ENCODE assay signal across 13 cellular contexts in genomic region chrX:136228808-136229207, GRCh38. TPM values are rescaled to one million over a fixed set of nuclear protein-coding genes. Genes with fewer than 3 reads are reported as not detected.
DNase-seq lines count a peak whose midpoint lies in the region; ATAC-seq and TF ChIP-seq lines count a peak whose summit lies in the region.
"Had no signal": no experiment of that assay in that cellular context is flagged by ENCODE, and none has a peak within 500 bp of the region (broad histone marks: within the 10 kb centered on the region; RNA-seq: fewer than 3 reads in every experiment).

No MANE protein-coding gene starts in this region.

- peak overlapping the region in 5 of 8 donors; percentile 31 to 63 (median 61) for H3K27ac ChIP-seq in spleen
- H3K27ac ChIP-seq in transverse colon = no peak overlapping the region
- H3K27ac ChIP-seq: tibial artery had no signal

- H3K4me3 ChIP-seq in spleen (no peak overlapping the region), transverse colon (no peak overlapping the region)
- H3K4me3 ChIP-seq: tibial artery had no signal

- DNase-seq in activated CD8-positive, alpha-beta T cell treated with anti-CD3 and anti-CD28 coated beads, Interleukin-2, amount 10 ng/mL, durations not matched to agents 7 days and 5 days = no peak
- no peak for DNase-seq in activated CD8-positive, alpha-beta T cell treated with anti-CD3 and anti-CD28 coated beads for 36 hours
- no peak for DNase-seq in spleen
- no peak for DNase-seq in HK-2 (ENCODE audit: unreplicated experiment)
- DNase-seq in NCI-H1930 (lab: John Stamatoyannopoulos, UW) = no peak
- no peak for DNase-seq in transverse colon
- DNase-seq: activated naive CD8-positive, alpha-beta T cell treated with anti-CD3 and anti-CD28 coated beads for 36 hours; NCI-H2081; NK-92 treated with Interleukin-12 subunit alpha and Interleukin-12 subunit beta, amount 100 ng/mL, for 24 hours; SIG-M5; tibial artery had no signal

- H3K27me3 ChIP-seq in spleen (replicated peaks in 1 of 7) (no peaks in the 10 kb centered on the region), transverse colon (no peaks in the 10 kb centered on the region)
- H3K27me3 ChIP-seq: tibial artery had no signal

- in situ Hi-C loops in transverse colon (cut with MboI; ENCODE audit: low pct_ligation_motif_present in 1 of 4, low pct_unique_long_range_greater_than_20kb in 1 of 4, low sequenced_read_pairs in 3 of 4) = no loop called here

- CTCF ChIA-PET in activated CD8-positive, alpha-beta T cell treated with anti-CD3 and anti-CD28 coated beads, Interleukin-2, amount 10 ng/mL, durations not matched to agents 7 days and 5 days (lab: Charles Lee) = interaction anchor here (0.6 kb wide), 1 partner anchor 39 kb away, joined by 3 read pairs; no protein-coding TSS in a partner anchor
- CTCF ChIA-PET in activated CD8-positive, alpha-beta T cell treated with anti-CD3 and anti-CD28 coated beads for 36 hours (lab: Charles Lee) = no interaction called here

- no peak for ATAC-seq in activated CD8-positive, alpha-beta T cell treated with anti-CD3 and anti-CD28 coated beads, Interleukin-2, amount 10 ng/mL, durations not matched to agents 7 days and 5 days
- no peak for ATAC-seq in activated CD8-positive, alpha-beta T cell treated with anti-CD3 and anti-CD28 coated beads for 36 hours
- ATAC-seq in GM21515 (IDR thresholded peaks at IDR 0.05; ENCODE audit: unreplicated experiment) = peak; percentile 54
- peak; percentile 67 for ATAC-seq in HG03354 (IDR thresholded peaks at IDR 0.05; ENCODE audit: poor library complexity, severe bottlenecking, unreplicated experiment)

- H3K36me3 Mint-ChIP-seq in activated CD8-positive, alpha-beta T cell treated with anti-CD3 and anti-CD28 coated beads, Interleukin-2, amount 10 ng/mL, durations not matched to agents 7 days and 5 days (ENCODE audit: low read depth) = peaks cover 57% of the 10 kb centered on the region
- peaks cover 25% of the 10 kb centered on the region for H3K36me3 Mint-ChIP-seq in activated CD8-positive, alpha-beta T cell treated with anti-CD3 and anti-CD28 coated beads for 36 hours (ENCODE audit: low read depth)

- no peak overlapping the region for H3K4me3 Mint-ChIP-seq in activated CD8-positive, alpha-beta T cell treated with anti-CD3 and anti-CD28 coated beads, Interleukin-2, amount 10 ng/mL, durations not matched to agents 7 days and 5 days
- no peak overlapping the region for H3K4me3 Mint-ChIP-seq in activated CD8-positive, alpha-beta T cell treated with anti-CD3 and anti-CD28 coated beads for 36 hours
- H3K4me3 Mint-ChIP-seq: activated naive CD8-positive, alpha-beta T cell treated with anti-CD3 and anti-CD28 coated beads for 36 hours had no signal

- POLR2A ChIA-PET in activated CD8-positive, alpha-beta T cell treated with anti-CD3 and anti-CD28 coated beads, Interleukin-2, amount 10 ng/mL, durations not matched to agents 7 days and 5 days (lab: Charles Lee) = no interaction called here
- POLR2A ChIA-PET in activated CD8-positive, alpha-beta T cell treated with anti-CD3 and anti-CD28 coated beads for 36 hours (lab: Charles Lee) = interaction anchor here (0.5 kb wide), 1 partner anchor 97 kb away, joined by 3 read pairs; no protein-coding TSS in a partner anchor

- TF ChIP-seq POLR2A in spleen (IDR thresholded peaks at IDR 0.05) (no peak), transverse colon (IDR thresholded peaks at IDR 0.05) (no peak)

- no peak for TF ChIP-seq EP300 in transverse colon (IDR thresholded peaks at IDR 0.05; ENCODE audit: low read depth)

- H3K36me3 ChIP-seq in spleen (peaks cover 0 to 66% (median 14%) of the 10 kb centered on the region in 6 donors), transverse colon (no peaks in the 10 kb centered on the region)

- no peaks in the 10 kb centered on the region for H3K27me3 Mint-ChIP-seq in activated CD8-positive, alpha-beta T cell treated with anti-CD3 and anti-CD28 coated beads, Interleukin-2, amount 10 ng/mL, durations not matched to agents 7 days and 5 days (ENCODE audit: low read depth)
- H3K27me3 Mint-ChIP-seq in activated CD8-positive, alpha-beta T cell treated with anti-CD3 and anti-CD28 coated beads for 36 hours = no peaks in the 10 kb centered on the region
- H3K27me3 Mint-ChIP-seq: activated naive CD8-positive, alpha-beta T cell treated with anti-CD3 and anti-CD28 coated beads for 36 hours had no signal

- peaks cover 24% of the 10 kb centered on the region for H3K4me1 Mint-ChIP-seq in activated CD8-positive, alpha-beta T cell treated with anti-CD3 and anti-CD28 coated beads, Interleukin-2, amount 10 ng/mL, durations not matched to agents 7 days and 5 days (ENCODE audit: low read depth)
- peaks cover 18% of the 10 kb centered on the region for H3K4me1 Mint-ChIP-seq in activated CD8-positive, alpha-beta T cell treated with anti-CD3 and anti-CD28 coated beads for 36 hours (ENCODE audit: low read depth)

- H3K4me1 ChIP-seq in spleen = peaks cover 0 to 17% (median 2%) of the 10 kb centered on the region in 6 donors
- H3K4me1 ChIP-seq in transverse colon = no peaks in the 10 kb centered on the region
- H3K4me1 ChIP-seq: tibial artery had no signal

- 41 to 60% (median 58%) methylated on average over 3 of the region's 3 CpGs for WGBS in spleen, 5 donors
- 67 to 100% methylated on average over 2 to 3 of the region's 3 CpGs for WGBS in transverse colon (ENCODE audit: low coverage in 1 of 2), 2 donors

- no peak for TF ChIP-seq CTCF in activated CD8-positive, alpha-beta T cell treated with anti-CD3 and anti-CD28 coated beads for 36 hours (IDR thresholded peaks at IDR 0.05)
- no peak for TF ChIP-seq CTCF in spleen (IDR thresholded peaks at IDR 0.05 in 8 of 11, conservative IDR thresholded peaks at IDR 0.05 in 3 of 11)
- no peak for TF ChIP-seq CTCF in transverse colon (IDR thresholded peaks at IDR 0.05)

- intact Hi-C loops in activated CD8-positive, alpha-beta T cell treated with anti-CD3 and anti-CD28 coated beads for 36 hours (cut with micrococcal nuclease) = no loop called here
- intact Hi-C loops in spleen (cut with DNase I; ENCODE audit: low total_unique reads) (no loop called here), transverse colon (cut with DNase I; ENCODE audit: low total_unique reads) (no loop called here)

- H3K9me3 Mint-ChIP-seq in activated CD8-positive, alpha-beta T cell treated with anti-CD3 and anti-CD28 coated beads, Interleukin-2, amount 10 ng/mL, durations not matched to agents 7 days and 5 days (ENCODE audit: insufficient read depth) = no peaks in the 10 kb centered on the region
- H3K9me3 Mint-ChIP-seq in activated CD8-positive, alpha-beta T cell treated with anti-CD3 and anti-CD28 coated beads for 36 hours = no peaks in the 10 kb centered on the region
- H3K9me3 Mint-ChIP-seq: activated naive CD8-positive, alpha-beta T cell treated with anti-CD3 and anti-CD28 coated beads for 36 hours had no signal

- no peaks in the 10 kb centered on the region for H3K9me3 ChIP-seq in spleen
- H3K9me3 ChIP-seq in transverse colon = no peaks in the 10 kb centered on the region
- H3K9me3 ChIP-seq: tibial artery had no signal

- H3K27ac Mint-ChIP-seq in activated CD8-positive, alpha-beta T cell treated with anti-CD3 and anti-CD28 coated beads, Interleukin-2, amount 10 ng/mL, durations not matched to agents 7 days and 5 days = peak overlapping the region; percentile 85
- H3K27ac Mint-ChIP-seq in activated CD8-positive, alpha-beta T cell treated with anti-CD3 and anti-CD28 coated beads for 36 hours = no peak overlapping the region
- H3K27ac Mint-ChIP-seq: activated naive CD8-positive, alpha-beta T cell treated with anti-CD3 and anti-CD28 coated beads for 36 hours had no signal

RNA-seq across cellular contexts. Expression of gene MAP7D3, which starts 22.4 kb away (rescaled TPM):
- total RNA-seq in activated CD8-positive, alpha-beta T cell treated with anti-CD3 and anti-CD28 coated beads, Interleukin-2, amount 10 ng/mL, durations not matched to agents 7 days and 5 days = 10 to 100 TPM; 12.2 to 13.3 TPM
- total RNA-seq in activated CD8-positive, alpha-beta T cell treated with anti-CD3 and anti-CD28 coated beads for 36 hours = 10 to 100 TPM; 13.4 to 14.2 TPM
- 10 to 100 TPM; 11.3 to 17.6 (median 13.1) TPM for total RNA-seq in spleen
- polyA plus RNA-seq in spleen = 10 to 100 TPM in 1 of 3 donors, 1 to 10 TPM in 2; 7.4 to 10.2 (median 8.7) TPM
- total RNA-seq in transverse colon = 10 to 100 TPM in 1 of 4 donors, 1 to 10 TPM in 3; 2.2 to 10.9 (median 5.2) TPM

Comparison
In these comparisons a context has a peak if more than half of its experiments do, and no peak if none do; other contexts are left out.
1. ATAC-seq: peak in GM21515 (single experiment) and HG03354 (single experiment); none in activated CD8-positive, alpha-beta T cell treated with anti-CD3 and anti-CD28 coated beads, Interleukin-2, amount 10 ng/mL, durations not matched to agents 7 days and 5 days (single experiment) and activated CD8-positive, alpha-beta T cell treated with anti-CD3 and anti-CD28 coated beads for 36 hours (single experiment).
2. H3K27ac ChIP-seq: peak in spleen (5 of 8); none in transverse colon (0 of 4).